Comparison of ENCODE assay signal across 8 cellular contexts in the genomic region with DNA sequence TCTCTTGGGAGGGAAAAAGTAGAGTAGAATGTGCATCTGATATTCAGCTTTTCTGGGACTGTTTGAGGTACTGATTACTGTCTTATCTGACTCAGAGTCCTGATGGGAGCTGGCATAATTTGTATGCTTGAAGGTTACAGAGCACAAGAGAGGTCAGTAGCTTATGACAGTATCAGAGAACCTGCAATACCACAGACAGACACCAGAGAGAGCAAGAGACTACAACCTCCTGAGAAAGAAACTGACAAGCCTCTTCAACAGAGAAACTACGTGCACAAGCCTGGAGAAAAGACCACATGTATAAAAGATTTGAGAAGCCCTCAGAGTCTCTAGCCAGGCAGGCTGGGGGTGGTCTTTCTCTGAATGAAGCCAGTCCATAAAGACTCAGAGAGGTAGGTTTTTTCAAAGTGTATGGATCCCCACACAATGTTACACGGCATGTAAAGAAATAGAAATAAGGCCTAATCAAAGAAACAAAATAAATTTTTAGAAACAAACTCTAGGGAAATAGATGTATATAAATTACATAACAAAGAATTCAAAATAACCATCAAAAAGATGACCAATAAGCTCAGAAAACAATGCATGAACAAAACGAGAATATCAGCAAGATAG.
DNase-seq lines count a peak whose midpoint lies in the region; ATAC-seq, FAIRE-seq and TF ChIP-seq lines count a peak whose summit lies in the region.

No MANE protein-coding gene starts in this region.

- peak; percentile 90 for ATAC-seq in HG02870 (IDR thresholded peaks at IDR 0.05; ENCODE audit: unreplicated experiment)

- no peaks in the 10 kb centered on the region for H3K27me3 Mint-ChIP-seq in activated T-helper 1 cell treated with anti-CD3 and anti-CD28 coated beads, Interleukin-12 subunit alpha, Interleukin-12 subunit beta, Interleukin-2, Interleukin-4 antibody, amounts not matched to agents 30 ng/mL and 10 ng/mL and 1 ng/mL, durations not matched to agents 14 hours and 24 hours and 36 hours (ENCODE audit: insufficient read depth)

- H3K36me3 ChIP-seq in WERI-Rb-1 (no peaks in the 10 kb centered on the region), vagina (no peaks in the 10 kb centered on the region)

- no peaks in the 10 kb centered on the region for H3K9me3 Mint-ChIP-seq in activated T-helper 1 cell treated with anti-CD3 and anti-CD28 coated beads, Interleukin-12 subunit alpha, Interleukin-12 subunit beta, Interleukin-2, Interleukin-4 antibody, amounts not matched to agents 30 ng/mL and 10 ng/mL and 1 ng/mL, durations not matched to agents 14 hours and 24 hours and 36 hours

- no peak overlapping the region for H3K27ac Mint-ChIP-seq in activated T-helper 1 cell treated with anti-CD3 and anti-CD28 coated beads, Interleukin-12 subunit alpha, Interleukin-12 subunit beta, Interleukin-2, Interleukin-4 antibody, amounts not matched to agents 30 ng/mL and 10 ng/mL and 1 ng/mL, durations not matched to agents 14 hours and 24 hours and 36 hours

- in situ Hi-C loops in GM13976 (cut with MboI; ENCODE audit: low sequenced_read_pairs, unreplicated experiment): no loop called here

- no peak overlapping the region for H3K4me3 ChIP-seq in WERI-Rb-1 (ENCODE audit: low read depth, low read length)
- H3K4me3 ChIP-seq in vagina: no peak overlapping the region

- no peaks in the 10 kb centered on the region for H3K36me3 Mint-ChIP-seq in activated T-helper 1 cell treated with anti-CD3 and anti-CD28 coated beads, Interleukin-12 subunit alpha, Interleukin-12 subunit beta, Interleukin-2, Interleukin-4 antibody, amounts not matched to agents 30 ng/mL and 10 ng/mL and 1 ng/mL, durations not matched to agents 14 hours and 24 hours and 36 hours (ENCODE audit: low read depth)

- H3K9me3 ChIP-seq in WERI-Rb-1 (ENCODE audit: severe bottlenecking) (no peaks in the 10 kb centered on the region), vagina (no peaks in the 10 kb centered on the region)

- no peak for TF ChIP-seq POLR2A in vagina (IDR thresholded peaks at IDR 0.05)

- no peak for DNase-seq in GM13976 (ENCODE audit: low spot score)
- DNase-seq in NCI-H2029 treated with DMSO at 0.1 percent for 48 hours (lab: John Stamatoyannopoulos, UW): peak; percentile 45
- peak; percentile 69 for DNase-seq in WERI-Rb-1
- DNase-seq in vagina (ENCODE audit: extremely low spot score in 2 of 2): no peak
- no peak for DNase-seq in occipital lobe (lab: John Stamatoyannopoulos, UW)
- no peak for DNase-seq in activated T-helper 1 cell treated with anti-CD3 and anti-CD28 coated beads, Interleukin-12 subunit alpha, Interleukin-12 subunit beta, Interleukin-2, Interleukin-4 antibody, amounts not matched to agents 30 ng/mL and 10 ng/mL and 1 ng/mL, durations not matched to agents 14 hours and 24 hours and 36 hours (ENCODE audit: low spot score)

- no peaks in the 10 kb centered on the region for H3K4me1 ChIP-seq in vagina

- TF ChIP-seq CTCF in GM13976 (IDR thresholded peaks at IDR 0.05; ENCODE audit: borderline replicate concordance, control extremely low read depth, extremely low read depth, insufficient read depth, missing control alignments): peak; percentile 32
- TF ChIP-seq CTCF in WERI-Rb-1 (IDR thresholded peaks at IDR 0.05; ENCODE audit: low read depth, low read length): peak; percentile 92
- TF ChIP-seq CTCF in vagina (IDR thresholded peaks at IDR 0.05): peak in 2 of 3 experiments; percentile 11 to 36

- intact Hi-C loops in vagina (cut with DNase I): no loop called here
- intact Hi-C loops in activated T-helper 1 cell treated with anti-CD3 and anti-CD28 coated beads, Interleukin-12 subunit alpha, Interleukin-12 subunit beta, Interleukin-2, Interleukin-4 antibody, amounts not matched to agents 30 ng/mL and 10 ng/mL and 1 ng/mL, durations not matched to agents 14 hours and 24 hours and 36 hours (cut with micrococcal nuclease): no loop called here

- H3K27me3 ChIP-seq in WERI-Rb-1 (ENCODE audit: insufficient read depth, low read depth, severe bottlenecking): no peaks in the 10 kb centered on the region
- no peaks in the 10 kb centered on the region for H3K27me3 ChIP-seq in vagina

- no peaks in the 10 kb centered on the region for H3K4me1 Mint-ChIP-seq in activated T-helper 1 cell treated with anti-CD3 and anti-CD28 coated beads, Interleukin-12 subunit alpha, Interleukin-12 subunit beta, Interleukin-2, Interleukin-4 antibody, amounts not matched to agents 30 ng/mL and 10 ng/mL and 1 ng/mL, durations not matched to agents 14 hours and 24 hours and 36 hours (ENCODE audit: low read depth)

- peak; percentile 96 for FAIRE-seq in islet of Langerhans (lab: Jason Lieb, UNC)

- H3K27ac ChIP-seq in WERI-Rb-1 (no peak overlapping the region), vagina (no peak overlapping the region)

- no peak overlapping the region for H3K4me3 Mint-ChIP-seq in activated T-helper 1 cell treated with anti-CD3 and anti-CD28 coated beads, Interleukin-12 subunit alpha, Interleukin-12 subunit beta, Interleukin-2, Interleukin-4 antibody, amounts not matched to agents 30 ng/mL and 10 ng/mL and 1 ng/mL, durations not matched to agents 14 hours and 24 hours and 36 hours

Comparison
In these comparisons a context has a peak if more than half of its experiments do, and no peak if none do; other contexts are left out.
1. DNase-seq: peak in NCI-H2029 treated with DMSO at 0.1 percent for 48 hours (single experiment) and WERI-Rb-1 (single experiment); none in GM13976 (single experiment), vagina (0 of 2), occipital lobe (single experiment) and activated T-helper 1 cell treated with anti-CD3 and anti-CD28 coated beads, Interleukin-12 subunit alpha, Interleukin-12 subunit beta, Interleukin-2, Interleukin-4 antibody, amounts not matched to agents 30 ng/mL and 10 ng/mL and 1 ng/mL, durations not matched to agents 14 hours and 24 hours and 36 hours (single experiment).
2. CTCF ChIP-seq: peak in every context shown above with its lines; median percentile 92 in WERI-Rb-1; 32 in GM13976; 24 in vagina.